ENCODE assay signal across 11 cellular contexts in genomic region chr20:38109025-38109541, GRCh38. TPM values are rescaled to one million over a fixed set of nuclear protein-coding genes. Genes with fewer than 3 reads are reported as not detected.
DNase-seq lines count a peak whose midpoint lies in the region; ATAC-seq and TF ChIP-seq lines count a peak whose summit lies in the region.
"Had no signal": no experiment of that assay in that cellular context is flagged by ENCODE, and none has a peak within 500 bp of the region (broad histone marks: within the 10 kb centered on the region; RNA-seq: fewer than 3 reads in every experiment).

No MANE protein-coding gene starts in this region.

- H3K4ac ChIP-seq in IMR-90 (ENCODE audit: low read depth, low read length): peak overlapping the region; percentile 80

- H2AK5ac ChIP-seq in IMR-90 (ENCODE audit: low read depth, low read length): peak overlapping the region; percentile 63; the same call in 1 of the 2 replicates

- H2BK5ac ChIP-seq in IMR-90 (ENCODE audit: low read depth, low read length, poor library complexity, severe bottlenecking): no peak overlapping the region

- no peak overlapping the region for H3K4me3 ChIP-seq in IMR-90 (ENCODE audit: insufficient read depth, low read depth, low read length)
- H3K4me3 ChIP-seq in cardiac fibroblast (replicated peaks in 1 of 2; ENCODE audit: low read depth in 2 of 2, low read length in 2 of 2): no peak overlapping the region
- no peak overlapping the region for H3K4me3 ChIP-seq in liver (ENCODE audit: low read depth in 1 of 3, low read length in 3 of 3)
- no peak overlapping the region for H3K4me3 ChIP-seq in stomach smooth muscle (ENCODE audit: low read length in 2 of 2)

- H3K23ac ChIP-seq in IMR-90 (ENCODE audit: low read depth, low read length): 0 out of 2 replicates have a peak overlapping the region, but pooled peaks have one; percentile 7

- no peaks in the 10 kb centered on the region for H3K79me1 ChIP-seq in IMR-90 (ENCODE audit: low read depth in 1 of 2, low read length in 2 of 2)

- no TSS peak for BruUV-seq in IMR-90 (replicated peaks; lab: Mats Ljungman, UMichigan)

- no peak for TF ChIP-seq RAD21 in IMR-90 (IDR thresholded peaks at IDR 0.05; ENCODE audit: low read length)
- TF ChIP-seq RAD21 in liver (IDR thresholded peaks at IDR 0.05): no peak

- H3K27me3 ChIP-seq in IMR-90 (ENCODE audit: control insufficient read depth, insufficient read depth, low read length) (no peaks in the 10 kb centered on the region), liver (ENCODE audit: control insufficient read depth in 4 of 4, insufficient read depth in 4 of 4, low read length in 3 of 4) (no peaks in the 10 kb centered on the region), stomach smooth muscle (ENCODE audit: control insufficient read depth in 1 of 2, insufficient read depth in 2 of 2, low read length in 2 of 2) (no peaks in the 10 kb centered on the region)

- H3K56ac ChIP-seq in IMR-90 (ENCODE audit: extremely low read depth, insufficient read depth, low read length): no peak overlapping the region

- ATAC-seq in IMR-90 (ENCODE audit: low read depth): peak; percentile 28
- no peak for ATAC-seq in GM19397 (IDR thresholded peaks at IDR 0.05; ENCODE audit: unreplicated experiment)
- no peak for ATAC-seq in GM19463 (IDR thresholded peaks at IDR 0.05; ENCODE audit: unreplicated experiment)

- no CpG with 5 or more reads among the region's 3 CpGs for WGBS in IMR-90 (ENCODE audit: extremely low coverage in 2 of 2, insufficient read length in 1 of 2), 2 experiments
- WGBS in liver: 92% methylated on average over 3 of the region's 3 CpGs

- no peaks in the 10 kb centered on the region for H4K20me1 ChIP-seq in IMR-90 (ENCODE audit: insufficient read depth, low read length)

- CTCF ChIA-PET in IMR-90 (lab: Yijun Ruan, JAX): interaction anchor here (0.9 to 1.0 kb wide), 2 partner anchors 12 to 91 kb away, joined by 3 read pairs; no protein-coding TSS in a partner anchor

- peak overlapping the region; percentile 10 to 62; a peak in 2 of 4 replicates for H4K8ac ChIP-seq in IMR-90 (ENCODE audit: low read depth in 2 of 2, low read length in 2 of 2)

- peak overlapping the region; percentile 13; the same call in 1 of the 2 replicates for H4K5ac ChIP-seq in IMR-90 (ENCODE audit: low read depth, low read length)

- H3K27ac ChIP-seq in IMR-90 (ENCODE audit: insufficient read depth, low read length) (peak overlapping the region; percentile 76; the same call in 1 of the 2 replicates), liver (ENCODE audit: low read depth in 1 of 2, low read length in 2 of 2) (no peak overlapping the region), stomach smooth muscle (ENCODE audit: low read length) (peak overlapping the region; percentile 84)

- H4K91ac ChIP-seq in IMR-90 (ENCODE audit: insufficient read depth, low read depth, low read length): peak overlapping the region; percentile 49

- peak overlapping the region; percentile 42 for H3K18ac ChIP-seq in IMR-90 (ENCODE audit: low read depth, low read length)

- peaks cover 31% of the 10 kb centered on the region for H3K9me1 ChIP-seq in IMR-90 (ENCODE audit: insufficient read depth, low read length)

- H3K4me1 ChIP-seq in IMR-90 (ENCODE audit: control insufficient read depth, insufficient read depth, low read length): peaks cover 18% of the 10 kb centered on the region
- H3K4me1 ChIP-seq in liver (ENCODE audit: control insufficient read depth in 4 of 4, insufficient read depth in 4 of 4, low read length in 3 of 4): peaks cover 0 to 9% (median 0%) of the 10 kb centered on the region in 4 donors
- peaks cover 30% of the 10 kb centered on the region for H3K4me1 ChIP-seq in stomach smooth muscle (ENCODE audit: control insufficient read depth, insufficient read depth, low read length)

- peak; percentile 83 for DNase-seq in IMR-90
- DNase-seq in cardiac fibroblast (ENCODE audit: low read depth in 2 of 2): peak; percentile 60 to 81
- no peak for DNase-seq in activated naive CD4-positive, alpha-beta T cell treated with anti-CD3 and anti-CD28 coated beads, Interleukin-2, amount 50 U/mL, for 16 hours
- no peak for DNase-seq in NCI-H1436 (lab: John Stamatoyannopoulos, UW)
- DNase-seq: GDM1; NCI-H187 treated with DMSO at 0.1 percent for 48 hours; stimulated activated CD4-positive, alpha-beta T cell treated with anti-CD3 and anti-CD28 coated beads, Interleukin-12 subunit alpha, Interleukin-12 subunit beta, amount 100 ng/mL, for 4 hours had no signal

- H3K36me3 ChIP-seq in IMR-90 (ENCODE audit: control insufficient read depth, insufficient read depth, low read length): no peaks in the 10 kb centered on the region
- no peaks in the 10 kb centered on the region for H3K36me3 ChIP-seq in liver (ENCODE audit: control insufficient read depth in 4 of 4, insufficient read depth in 3 of 4, low read depth in 1 of 4, low read length in 3 of 4)
- H3K36me3 ChIP-seq in stomach smooth muscle (ENCODE audit: control insufficient read depth in 2 of 2, insufficient read depth in 2 of 2, low read length in 2 of 2): no peaks in the 10 kb centered on the region

- no peak overlapping the region for H3K9ac ChIP-seq in IMR-90 (ENCODE audit: low read depth, low read length)
- H3K9ac ChIP-seq in liver (ENCODE audit: low read depth in 1 of 2, low read length in 2 of 2): no peak overlapping the region
- H3K9ac ChIP-seq in stomach smooth muscle (ENCODE audit: low read length in 2 of 2): peak overlapping the region; percentile 6 to 34

- dilution Hi-C loops in IMR-90 (cut with HindIII; ENCODE audit: low sequenced_read_pairs, unreplicated experiment): no loop called here

- peak overlapping the region; percentile 63 for H2BK20ac ChIP-seq in IMR-90 (ENCODE audit: low read depth, low read length)

- H2AK9ac ChIP-seq in IMR-90 (replicated peaks; ENCODE audit: low read depth, low read length, poor library complexity): no peak overlapping the region

- H2AFZ ChIP-seq in IMR-90 (replicated peaks; ENCODE audit: low read length, poor library complexity): no peak overlapping the region

- in situ Hi-C loops in IMR-90 (cut with MboI; ENCODE audit: low sequenced_read_pairs): no loop called here

- TF ChIP-seq CTCF in IMR-90 (conservative IDR thresholded peaks at IDR 0.05; ENCODE audit: low read depth, low read length) (no peak), cardiac fibroblast (IDR thresholded peaks at IDR 0.05; ENCODE audit: low read depth, low read length) (no peak), liver (IDR thresholded peaks at IDR 0.05; ENCODE audit: low read depth, low read length, missing input control) (no peak)

- H3K14ac ChIP-seq in IMR-90 (replicated peaks; ENCODE audit: low read depth, low read length): peak overlapping the region; percentile 70

- H2BK15ac ChIP-seq in IMR-90 (ENCODE audit: low read depth, low read length): peak overlapping the region; percentile 57; the same call in 2 of the 3 replicates

- POLR2A ChIA-PET in IMR-90 (lab: Charles Lee; ENCODE audit: unreplicated experiment): no interaction called here

- intact Hi-C loops in IMR-90 (cut with micrococcal nuclease): no loop called here

- H3K4me2 ChIP-seq in IMR-90 (ENCODE audit: low read depth, low read length): no peak overlapping the region

- peak overlapping the region; percentile 72 for H2BK120ac ChIP-seq in IMR-90 (ENCODE audit: low read depth, low read length)

- H3K9me3 ChIP-seq in IMR-90 (ENCODE audit: control insufficient read depth, insufficient read depth, low read length) (no peaks in the 10 kb centered on the region), liver (ENCODE audit: control insufficient read depth in 4 of 4, low read length in 3 of 4) (no peaks in the 10 kb centered on the region), stomach smooth muscle (ENCODE audit: control insufficient read depth in 2 of 2, low read length in 2 of 2) (no peaks in the 10 kb centered on the region)

- no peak for TF ChIP-seq POLR2A in IMR-90 (IDR thresholded peaks at IDR 0.05; ENCODE audit: low read depth, low read length)

TF ChIP-seq in IMR-90, 13 proteins besides CTCF, POLR2A, EP300 and RAD21 (continues in another document):
- TF ChIP-seq SMC3 (IDR thresholded peaks at IDR 0.05; ENCODE audit: low read depth, low read length) (no peak), NFE2L2 (IDR thresholded peaks at IDR 0.05; ENCODE audit: low read depth, low read length) (no peak), ELK1 (IDR thresholded peaks at IDR 0.05; ENCODE audit: borderline replicate concordance, low read depth, low read length) (no peak), MXI1 (IDR thresholded peaks at IDR 0.05; ENCODE audit: borderline replicate concordance, low read depth, low read length) (no peak), CEBPB (IDR thresholded peaks at IDR 0.05; ENCODE audit: low read depth, low read length) (no peak)

TF ChIP-seq in liver, 16 proteins besides CTCF, POLR2A, EP300 and RAD21:
- TF ChIP-seq ZBTB33 (IDR thresholded peaks at IDR 0.05): no peak
- no peak for TF ChIP-seq TAF1 (conservative IDR thresholded peaks at IDR 0.05)
- TF ChIP-seq HNF4A (conservative IDR thresholded peaks at IDR 0.05): no peak
- TF ChIP-seq SP1 (IDR thresholded peaks at IDR 0.05): no peak
- peak; percentile 85 for TF ChIP-seq NR2F2 (IDR thresholded peaks at IDR 0.05)

RNA-seq across cellular contexts. Expression of gene TGM2, which starts 56.0 kb away (rescaled TPM):
- total RNA-seq in IMR-90 (2012; rRNA removed) (237 and 268 TPM in 2 replicates), liver (100 to 1,000 TPM; 120 to 260 TPM)
- polyA plus RNA-seq in IMR-90 (2012; rRNA removed) (239 and 292 TPM in 2 replicates), liver (100 to 1,000 TPM; 106 to 375 TPM)
- 370 and 502 TPM in 2 replicates for polyA plus RNA-seq in IMR-90 (2012; cell fraction: cytosol; rRNA removed)
- 218 and 328 TPM in 2 replicates for polyA plus RNA-seq in IMR-90 (2012; cell fraction: nucleus; rRNA removed; ENCODE audit: low replicate concordance)

Comparison
In these comparisons a context has a peak if more than half of its experiments do, and no peak if none do; other contexts are left out.
1. DNase-seq: peak in IMR-90 (single experiment) and cardiac fibroblast (2 of 2); none in activated naive CD4-positive, alpha-beta T cell treated with anti-CD3 and anti-CD28 coated beads, Interleukin-2, amount 50 U/mL, for 16 hours (single experiment) and NCI-H1436 (single experiment).
2. H3K27ac ChIP-seq: peak in IMR-90 (single experiment) and stomach smooth muscle (single experiment); none in liver (0 of 2).
3. H3K9ac ChIP-seq: peak in stomach smooth muscle (2 of 2); none in IMR-90 (single experiment) and liver (0 of 2).